Comparison of ENCODE assay signal across 21 cellular contexts in genomic region chr2:168538534-168538933, GRCh38.
DNase-seq lines count a peak whose midpoint lies in the region; ATAC-seq and TF ChIP-seq lines count a peak whose summit lies in the region.
"Had no signal": no experiment of that assay in that cellular context is flagged by ENCODE, and none has a peak within 500 bp of the region (broad histone marks: within the 10 kb centered on the region; RNA-seq: fewer than 3 reads in every experiment).

No MANE protein-coding gene starts in this region.

- no peak for TF ChIP-seq CTCF in GM23338 (conservative IDR thresholded peaks at IDR 0.05; ENCODE audit: low read depth in 2 of 2)
- no peak for TF ChIP-seq CTCF in glutamatergic neuron (IDR thresholded peaks at IDR 0.05; ENCODE audit: partially characterized antibody, unreplicated experiment)
- no peak for TF ChIP-seq CTCF in ascending aorta (IDR thresholded peaks at IDR 0.05)

- H3K4me1 Mint-ChIP-seq in activated T-cell treated with anti-CD3 and anti-CD28 coated beads, Interleukin-2, amount 50 U/mL, for 24 hours (ENCODE audit: low read depth) = peaks cover 63% of the 10 kb centered on the region
- H3K4me1 Mint-ChIP-seq in GM23338 (peaks cover 19% of the 10 kb centered on the region), glutamatergic neuron (ENCODE audit: low read depth, unreplicated experiment) (peaks cover 51% of the 10 kb centered on the region)

- no peak overlapping the region for H3K4me3 Mint-ChIP-seq in activated T-cell treated with anti-CD3 and anti-CD28 coated beads, Interleukin-2, amount 50 U/mL, for 24 hours
- H3K4me3 Mint-ChIP-seq in GM23338 = no peak overlapping the region
- no peak overlapping the region for H3K4me3 Mint-ChIP-seq in glutamatergic neuron (ENCODE audit: unreplicated experiment)

- peak overlapping the region; percentile 80 for H3K27ac Mint-ChIP-seq in activated T-cell treated with anti-CD3 and anti-CD28 coated beads, Interleukin-2, amount 50 U/mL, for 24 hours
- H3K27ac Mint-ChIP-seq in GM23338 (0 out of 2 replicates have a peak overlapping the region, but pooled peaks have one; percentile 20), glutamatergic neuron (ENCODE audit: unreplicated experiment) (peak overlapping the region; percentile 94)

- ATAC-seq in GM23338 = no peak
- no peak for ATAC-seq in GM18868 (IDR thresholded peaks at IDR 0.05; ENCODE audit: unreplicated experiment)
- ATAC-seq: lower lobe of right lung, sciatic nerve had no signal

- H3K9me3 Mint-ChIP-seq in activated T-cell treated with anti-CD3 and anti-CD28 coated beads, Interleukin-2, amount 50 U/mL, for 24 hours = peaks cover 25% of the 10 kb centered on the region
- H3K9me3 Mint-ChIP-seq in GM23338 (peaks cover 8% of the 10 kb centered on the region; the same call in 2 of the 3 replicates), glutamatergic neuron (ENCODE audit: unreplicated experiment) (peaks cover 16% of the 10 kb centered on the region)

- intact Hi-C loops in ascending aorta (cut with DNase I) = no loop called here

- peaks cover 35% of the 10 kb centered on the region for H3K36me3 Mint-ChIP-seq in activated T-cell treated with anti-CD3 and anti-CD28 coated beads, Interleukin-2, amount 50 U/mL, for 24 hours (ENCODE audit: low read depth)
- H3K36me3 Mint-ChIP-seq in GM23338 (ENCODE audit: low read depth) (peaks cover 17% of the 10 kb centered on the region), glutamatergic neuron (ENCODE audit: unreplicated experiment) (peaks cover 5% of the 10 kb centered on the region)

- H3K79me2 ChIP-seq in GM23338 (replicated peaks; ENCODE audit: insufficient read depth) = peaks cover 84% of the 10 kb centered on the region

- no peaks in the 10 kb centered on the region for H3K36me3 ChIP-seq in GM23338 (ENCODE audit: insufficient read depth)
- no peaks in the 10 kb centered on the region; the same call in 1 of the 2 replicates for H3K36me3 ChIP-seq in SJCRH30
- no peaks in the 10 kb centered on the region for H3K36me3 ChIP-seq in ascending aorta
- H3K36me3 ChIP-seq: lower lobe of right lung, ovary, upper lobe of left lung had no signal

- no peaks in the 10 kb centered on the region; the same call in 1 of the 2 replicates for H3K9me2 ChIP-seq in GM23338 (ENCODE audit: insufficient read depth)

- no peak overlapping the region for H3K4me3 ChIP-seq in GM23338
- no peak overlapping the region for H3K4me3 ChIP-seq in SJCRH30
- H3K4me3 ChIP-seq in ascending aorta = no peak overlapping the region
- H3K4me3 ChIP-seq: lower lobe of right lung, ovary, SK-N-MC, upper lobe of left lung had no signal

- in situ Hi-C loops in ACHN (cut with HindIII; ENCODE audit: low pct_ligation_motif_present, low pct_unique_long_range_greater_than_20kb, low sequenced_read_pairs) = no loop called here

- H3K9me3 ChIP-seq in SJCRH30 (replicated peaks) = peaks cover 16% of the 10 kb centered on the region
- H3K9me3 ChIP-seq in ascending aorta = peaks cover 9 to 11% of the 10 kb centered on the region in 2 donors
- H3K9me3 ChIP-seq: ovary had no signal

- no peak overlapping the region for H2AFZ ChIP-seq in GM23338

- H3K27me3 Mint-ChIP-seq in activated T-cell treated with anti-CD3 and anti-CD28 coated beads, Interleukin-2, amount 50 U/mL, for 24 hours = no peaks in the 10 kb centered on the region
- peaks cover 5% of the 10 kb centered on the region for H3K27me3 Mint-ChIP-seq in GM23338 (ENCODE audit: insufficient read depth, low read depth, poor library complexity)
- peaks cover 17% of the 10 kb centered on the region for H3K27me3 Mint-ChIP-seq in glutamatergic neuron (ENCODE audit: unreplicated experiment)

- peaks cover 16% of the 10 kb centered on the region for H3K4me1 ChIP-seq in GM23338 (ENCODE audit: insufficient read depth)
- H3K4me1 ChIP-seq in SJCRH30 = peaks cover 28% of the 10 kb centered on the region
- no peaks in the 10 kb centered on the region for H3K4me1 ChIP-seq in ascending aorta
- H3K4me1 ChIP-seq: upper lobe of left lung had no signal

- no peaks in the 10 kb centered on the region for H4K20me1 ChIP-seq in GM23338 (replicated peaks; ENCODE audit: insufficient read depth)

- H3F3A ChIP-seq in GM23338 (replicated peaks; ENCODE audit: low read depth) = 0 out of 2 replicates have a peak, but pooled peaks cover 4% of the 10 kb centered on the region

- no peak overlapping the region for H3K4me2 ChIP-seq in GM23338

- H3K27ac ChIP-seq in GM23338 (ENCODE audit: low read depth) = peak overlapping the region; percentile 29; the same call in 1 of the 2 replicates
- peak overlapping the region; percentile 72 for H3K27ac ChIP-seq in SJCRH30
- no peak overlapping the region for H3K27ac ChIP-seq in ascending aorta
- H3K27ac ChIP-seq: lower lobe of right lung, ovary, SK-N-MC, upper lobe of left lung had no signal

- no peak for DNase-seq in activated T-cell treated with anti-CD3 and anti-CD28 coated beads, Interleukin-2, amount 50 U/mL, for 24 hours
- no peak for DNase-seq in activated T-cell treated with anti-CD3 and anti-CD28 coated beads, Interleukin-2, amount 50 U/mL, for 1 hour
- DNase-seq in GM23338 (ENCODE audit: low spot score) = no peak
- DNase-seq in SJCRH30 = peak in 1 of 2 experiments; percentile 35
- DNase-seq in glutamatergic neuron = no peak
- DNase-seq in ascending aorta (ENCODE audit: low spot score in 2 of 2) = no peak
- DNase-seq in ACHN = no peak
- DNase-seq: activated CD4-positive, alpha-beta T cell treated with anti-CD3 and anti-CD28 coated beads for 1 hour; activated CD8-positive, alpha-beta memory T cell treated with anti-CD3 and anti-CD28 coated beads, Interleukin-2, amount 50 U/mL, for 48 hours; DND-41; KBM-7; lower lobe of right lung; NCI-H1105; NCI-H2081 treated with DMSO at 0.1 percent for 48 hours; ovary; stimulated activated naive CD4-positive, alpha-beta T cell treated with Interleukin-2 at 50 U/mL for 16 hours; T-helper 9 cell; upper lobe of left lung had no signal

- H3K27me3 ChIP-seq in GM23338 (ENCODE audit: insufficient read depth) = no peaks in the 10 kb centered on the region
- H3K27me3 ChIP-seq in SJCRH30 = no peaks in the 10 kb centered on the region
- H3K27me3 ChIP-seq in ascending aorta = no peaks in the 10 kb centered on the region
- H3K27me3 ChIP-seq: ovary, upper lobe of left lung had no signal

TF ChIP-seq in GM23338, 12 proteins besides CTCF, POLR2A, EP300 and RAD21 (continues in another document):
- TF ChIP-seq STAT1 (IDR thresholded peaks at IDR 0.05; ENCODE audit: unreplicated experiment) (no peak), ZNF114 (CRISPR knock-in tag; IDR thresholded peaks at IDR 0.05) (no peak), EZH2 (IDR thresholded peaks at IDR 0.05; ENCODE audit: low read depth, unreplicated experiment) (no peak), JUNB (IDR thresholded peaks at IDR 0.05; ENCODE audit: unreplicated experiment) (no peak), NANOG (IDR thresholded peaks at IDR 0.05; ENCODE audit: borderline replicate concordance) (no peak), EZH2phosphoT487 (IDR thresholded peaks at IDR 0.05; ENCODE audit: unreplicated experiment) (no peak), POLR2AphosphoS5 (IDR thresholded peaks at IDR 0.05; ENCODE audit: low read depth) (no peak)
- TF ChIP-seq, protein P1, sequence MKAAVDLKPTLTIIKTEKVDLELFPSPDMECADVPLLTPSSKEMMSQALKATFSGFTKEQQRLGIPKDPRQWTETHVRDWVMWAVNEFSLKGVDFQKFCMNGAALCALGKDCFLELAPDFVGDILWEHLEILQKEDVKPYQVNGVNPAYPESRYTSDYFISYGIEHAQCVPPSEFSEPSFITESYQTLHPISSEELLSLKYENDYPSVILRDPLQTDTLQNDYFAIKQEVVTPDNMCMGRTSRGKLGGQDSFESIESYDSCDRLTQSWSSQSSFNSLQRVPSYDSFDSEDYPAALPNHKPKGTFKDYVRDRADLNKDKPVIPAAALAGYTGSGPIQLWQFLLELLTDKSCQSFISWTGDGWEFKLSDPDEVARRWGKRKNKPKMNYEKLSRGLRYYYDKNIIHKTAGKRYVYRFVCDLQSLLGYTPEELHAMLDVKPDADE (IDR thresholded peaks at IDR 0.05) = no peak

Comparison
In these comparisons a context has a peak if more than half of its experiments do, and no peak if none do; other contexts are left out.
1. H3K27ac Mint-ChIP-seq: peak in every context shown above with its lines; median percentile 94 in glutamatergic neuron; 80 in activated T-cell treated with anti-CD3 and anti-CD28 coated beads, Interleukin-2, amount 50 U/mL, for 24 hours; 20 in GM23338.
2. H3K27ac ChIP-seq: peak in GM23338 (single experiment) and SJCRH30 (single experiment); none in ascending aorta (0 of 2).